22 cellular contexts compared by ENCODE assay signal in the genomic region with DNA sequence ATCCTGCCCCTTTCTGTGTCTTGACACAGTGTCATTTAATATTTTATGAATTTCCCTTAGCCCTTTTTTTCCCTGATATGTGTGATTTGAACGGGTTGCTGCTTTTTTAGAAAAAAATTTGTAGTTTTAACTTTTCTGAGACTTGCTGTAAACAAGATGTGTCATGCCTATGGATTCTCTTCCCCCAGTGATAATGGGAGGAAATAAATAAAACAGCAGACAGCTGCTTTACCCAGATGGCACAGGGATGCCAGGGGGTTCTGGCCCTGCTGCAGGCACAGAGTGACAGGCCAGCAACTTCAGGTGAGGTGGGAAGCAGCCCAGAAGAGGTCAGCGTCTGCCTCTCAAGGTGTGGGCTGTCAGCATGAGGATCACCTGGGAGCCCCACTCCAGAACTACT.
"Had no signal": no experiment of that assay in that cellular context is flagged by ENCODE, and none has a peak within 500 bp of the region (broad histone marks: within the 10 kb centered on the region; RNA-seq: fewer than 3 reads in every experiment).

No MANE protein-coding gene starts in this region.

- H3K4me1 ChIP-seq: left lung, psoas muscle, thyroid gland, upper lobe of right lung had no signal

- DNase-seq: activated gamma-delta T cell treated with Interleukin-2 at 50 U/mL for 16 hours; activated T-cell treated with anti-CD3 and anti-CD28 coated beads, Interleukin-2, amount 50 U/mL, for 1 hour; aorta; brain microvascular endothelial cell; caudate nucleus; dermis blood vessel endothelial cell; effector CD8-positive, alpha-beta T cell; erythroblast; foreskin melanocyte; kidney glomerular epithelial cell; left lung; naive thymus-derived CD8-positive, alpha-beta T cell; psoas muscle; stimulated activated CD4-positive, alpha-beta T cell treated with anti-CD3 and anti-CD28 coated beads, Interleukin-1b, Interleukin-23, amount 100 ng/mL, for 48 hours; substantia nigra; T1000; thyroid gland; upper lobe of right lung had no signal

- ATAC-seq: left lung; naive thymus-derived CD8-positive, alpha-beta T cell; psoas muscle; upper lobe of right lung; WTC11 had no signal

- H3K79me2 ChIP-seq: hepatocyte had no signal

- H2AFZ ChIP-seq: hepatocyte had no signal

- H3K27ac ChIP-seq: brain microvascular endothelial cell, hepatocyte, left lung, psoas muscle, right atrium auricular region, thyroid gland, upper lobe of right lung had no signal

- H3K9me3 ChIP-seq: left lung, psoas muscle, right atrium auricular region, thyroid gland, upper lobe of right lung had no signal

- H3K4me2 ChIP-seq: hepatocyte had no signal

- H3K36me3 ChIP-seq: brain microvascular endothelial cell, left lung, right atrium auricular region, thyroid gland, upper lobe of right lung had no signal

- H3K27me3 ChIP-seq: brain microvascular endothelial cell, left lung, right atrium auricular region, thyroid gland, upper lobe of right lung had no signal

- H3K4me3 ChIP-seq: hepatocyte, left lung, lung, psoas muscle, right atrium auricular region, thyroid gland, upper lobe of right lung had no signal
